ENCODE assay signal across 14 cellular contexts in the genomic region with DNA sequence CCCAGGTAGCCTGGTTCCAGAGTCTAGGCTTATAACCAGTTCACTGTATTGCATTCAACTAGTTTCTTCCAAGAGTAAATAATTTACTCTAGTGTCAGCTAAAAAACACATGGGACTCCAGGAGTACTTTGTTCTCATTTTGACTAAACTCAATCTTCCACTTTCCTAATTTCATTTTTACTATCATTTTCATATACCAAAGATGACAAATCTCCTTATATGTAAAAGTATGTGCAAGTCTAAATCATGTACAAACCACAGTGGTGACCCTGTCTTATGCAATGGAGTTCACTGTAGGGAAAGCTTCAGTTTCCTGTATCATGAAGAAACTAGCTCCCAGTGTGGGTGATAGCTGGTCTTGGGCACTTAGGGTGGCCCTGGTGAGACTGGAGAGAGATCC.
A peak's percentile ranks its signal among the peaks of the same experiment; 100 is the strongest.
DNase-seq lines count a peak whose midpoint lies in the region; ATAC-seq and TF ChIP-seq lines count a peak whose summit lies in the region.
"Had no signal": no experiment of that assay in that cellular context is flagged by ENCODE, and none has a peak within 500 bp of the region (broad histone marks: within the 10 kb centered on the region; RNA-seq: fewer than 3 reads in every experiment).

No MANE protein-coding gene starts in this region.

- TF ChIP-seq EP300 in transverse colon (IDR thresholded peaks at IDR 0.05; ENCODE audit: low read depth), result no peak

- H3K4me3 ChIP-seq in OCI-LY3 (ENCODE audit: low read length), result no peak overlapping the region
- H3K4me3 ChIP-seq in transverse colon, result no peak overlapping the region
- H3K4me3 ChIP-seq: uterus had no signal

- H3K9me3 ChIP-seq in OCI-LY3 (ENCODE audit: insufficient read depth, low read length) (no peaks in the 10 kb centered on the region), transverse colon (no peaks in the 10 kb centered on the region)
- H3K9me3 ChIP-seq: uterus had no signal

- H3K27ac ChIP-seq in OCI-LY3 (ENCODE audit: low read length), result no peak overlapping the region
- H3K27ac ChIP-seq in transverse colon, result no peak overlapping the region
- H3K27ac ChIP-seq: epithelial cell of prostate, uterus had no signal

- H3K4me2 ChIP-seq in OCI-LY3 (ENCODE audit: low read length), result peak overlapping the region; percentile 22

- no peaks in the 10 kb centered on the region for H4K20me1 ChIP-seq in OCI-LY3 (ENCODE audit: insufficient read depth, low read length)

- H2AFZ ChIP-seq in OCI-LY3 (ENCODE audit: low read depth, low read length), result no peak overlapping the region

- no peak overlapping the region for H3K9ac ChIP-seq in OCI-LY3 (ENCODE audit: low read length)

- intact Hi-C loops in transverse colon (cut with DNase I; ENCODE audit: low total_unique reads), result no loop called here

- H3K79me2 ChIP-seq in OCI-LY3 (ENCODE audit: low read length), result no peaks in the 10 kb centered on the region

- no peak for TF ChIP-seq POLR2A in transverse colon (IDR thresholded peaks at IDR 0.05)

- in situ Hi-C loops in transverse colon (cut with MboI; ENCODE audit: low pct_ligation_motif_present in 1 of 4, low pct_unique_long_range_greater_than_20kb in 1 of 4, low sequenced_read_pairs in 3 of 4), result no loop called here

- H3K4me1 ChIP-seq in OCI-LY3 (ENCODE audit: low read length), result peaks cover 16% of the 10 kb centered on the region
- no peaks in the 10 kb centered on the region for H3K4me1 ChIP-seq in transverse colon
- H3K4me1 ChIP-seq: uterus had no signal

- ATAC-seq in GM21423 (IDR thresholded peaks at IDR 0.05; ENCODE audit: unreplicated experiment) (peak; percentile 89), HG03025 (IDR thresholded peaks at IDR 0.05; ENCODE audit: low FRiP score, unreplicated experiment) (peak; percentile 64)
- ATAC-seq: right cardiac atrium, T-helper 17 cell had no signal

- DNase-seq in NOMO-1 treated with DMSO at 0.1 percent for 48 hours (lab: John Stamatoyannopoulos, UW; ENCODE audit: unreplicated experiment), result peak; percentile 43
- no peak for DNase-seq in NOMO-1 treated with dmso at 0.1 percent for 144 hours (lab: John Stamatoyannopoulos, UW; ENCODE audit: unreplicated experiment)
- DNase-seq in medulla oblongata (ENCODE audit: extremely low spot score), result no peak
- no peak for DNase-seq in SW 1271 (lab: John Stamatoyannopoulos, UW)
- no peak for DNase-seq in transverse colon
- DNase-seq: 8988T, NCI-H187 treated with DMSO at 0.1 percent for 48 hours, right cardiac atrium, T-helper 17 cell, uterus had no signal

- no peaks in the 10 kb centered on the region for H3K36me3 ChIP-seq in OCI-LY3 (replicated peaks; ENCODE audit: low read depth, low read length)
- H3K36me3 ChIP-seq in transverse colon, result no peaks in the 10 kb centered on the region
- H3K36me3 ChIP-seq: uterus had no signal

- H3K27me3 ChIP-seq in OCI-LY3 (ENCODE audit: low read depth, low read length), result no peaks in the 10 kb centered on the region
- H3K27me3 ChIP-seq in transverse colon, result no peaks in the 10 kb centered on the region
- H3K27me3 ChIP-seq: uterus had no signal

- no peak for TF ChIP-seq CTCF in OCI-LY3 (IDR thresholded peaks at IDR 0.05; ENCODE audit: low read depth, low read length)
- no peak for TF ChIP-seq CTCF in transverse colon (IDR thresholded peaks at IDR 0.05)
